In genomic region chr20:5714261-5715041, GRCh38 we compare ENCODE assay signal across 8 cellular contexts. TPM values are rescaled to one million over a fixed set of nuclear protein-coding genes. Genes with fewer than 3 reads are reported as not detected.
DNase-seq lines count a peak whose midpoint lies in the region; ATAC-seq and TF ChIP-seq lines count a peak whose summit lies in the region.

No MANE protein-coding gene starts in this region.

- POLR2A ChIA-PET in naive thymus-derived CD4-positive, alpha-beta T cell (lab: Charles Lee), result interaction anchor here (1.0 to 1.6 kb wide), 11 partner anchors 8 to 109 kb away, joined by 3 to 14 read pairs (median 7); partner anchors contain the start of gene SHLD1

- H3K4me1 Mint-ChIP-seq in GM23338, result peaks cover 8% of the 10 kb centered on the region; the same call in 2 of the 3 replicates
- H3K4me1 Mint-ChIP-seq in activated naive CD8-positive, alpha-beta T cell treated with anti-CD3 and anti-CD28 coated beads, Interleukin-2, amount 50 U/mL, for 24 hours, result peaks cover 31% of the 10 kb centered on the region
- H3K4me1 Mint-ChIP-seq in naive thymus-derived CD4-positive, alpha-beta T cell, result peaks cover 15 to 59% (median 51%) of the 10 kb centered on the region in 7 donors

- H3K4me1 ChIP-seq in GM23338 (ENCODE audit: insufficient read depth), result no peaks in the 10 kb centered on the region
- H3K4me1 ChIP-seq in naive thymus-derived CD4-positive, alpha-beta T cell (ENCODE audit: control insufficient read depth in 2 of 2, insufficient read depth in 2 of 2, low read length in 2 of 2), result peaks cover 21 to 28% of the 10 kb centered on the region in 2 donors

- H3K79me2 ChIP-seq in GM23338 (replicated peaks; ENCODE audit: insufficient read depth), result no peaks in the 10 kb centered on the region

- H3F3A ChIP-seq in GM23338 (replicated peaks; ENCODE audit: low read depth), result no peaks in the 10 kb centered on the region

- peak; percentile 49 for ATAC-seq in GM23338
- peak; percentile 93 for ATAC-seq in activated naive CD8-positive, alpha-beta T cell treated with anti-CD3 and anti-CD28 coated beads, Interleukin-2, amount 50 U/mL, for 24 hours
- ATAC-seq in naive thymus-derived CD4-positive, alpha-beta T cell, result peak; percentile 94
- ATAC-seq in GM18909 (IDR thresholded peaks at IDR 0.05; ENCODE audit: poor library complexity, unreplicated experiment), result no peak
- no peak for ATAC-seq in HG02970 (IDR thresholded peaks at IDR 0.05; ENCODE audit: low FRiP score, unreplicated experiment)

- H3K27ac ChIP-seq in GM23338 (ENCODE audit: low read depth), result no peak overlapping the region
- peak overlapping the region; percentile 87 for H3K27ac ChIP-seq in naive thymus-derived CD4-positive, alpha-beta T cell (ENCODE audit: low read depth, low read length)

- no peak overlapping the region for H3K4me3 Mint-ChIP-seq in GM23338
- no peak overlapping the region for H3K4me3 Mint-ChIP-seq in activated naive CD8-positive, alpha-beta T cell treated with anti-CD3 and anti-CD28 coated beads, Interleukin-2, amount 50 U/mL, for 24 hours
- H3K4me3 Mint-ChIP-seq in naive thymus-derived CD4-positive, alpha-beta T cell, result peak overlapping the region; percentile 52 to 81 (median 72)

- no peaks in the 10 kb centered on the region for H4K20me1 ChIP-seq in GM23338 (replicated peaks; ENCODE audit: insufficient read depth)

- H3K27me3 Mint-ChIP-seq in GM23338 (ENCODE audit: insufficient read depth, low read depth, poor library complexity), result peaks cover 4% of the 10 kb centered on the region
- no peaks in the 10 kb centered on the region for H3K27me3 Mint-ChIP-seq in activated naive CD8-positive, alpha-beta T cell treated with anti-CD3 and anti-CD28 coated beads, Interleukin-2, amount 50 U/mL, for 24 hours
- H3K27me3 Mint-ChIP-seq in naive thymus-derived CD4-positive, alpha-beta T cell, result peaks cover 0 to 4% (median 0%) of the 10 kb centered on the region in 5 donors

- no peaks in the 10 kb centered on the region for H3K9me3 ChIP-seq in naive thymus-derived CD4-positive, alpha-beta T cell (ENCODE audit: control insufficient read depth in 2 of 3, low read length in 3 of 3)

- H3K4me3 ChIP-seq in GM23338, result no peak overlapping the region
- peak overlapping the region; percentile 3 for H3K4me3 ChIP-seq in naive thymus-derived CD4-positive, alpha-beta T cell (ENCODE audit: low read length)

- H2AFZ ChIP-seq in GM23338, result no peak overlapping the region

- TF ChIP-seq CTCF in GM23338 (conservative IDR thresholded peaks at IDR 0.05; ENCODE audit: low read depth in 2 of 2), result no peak

- H3K36me3 Mint-ChIP-seq in GM23338 (ENCODE audit: low read depth), result no peaks in the 10 kb centered on the region
- H3K36me3 Mint-ChIP-seq in activated naive CD8-positive, alpha-beta T cell treated with anti-CD3 and anti-CD28 coated beads, Interleukin-2, amount 50 U/mL, for 24 hours (ENCODE audit: low read depth), result no peaks in the 10 kb centered on the region
- H3K36me3 Mint-ChIP-seq in naive thymus-derived CD4-positive, alpha-beta T cell, result peaks cover 0 to 5% (median 0%) of the 10 kb centered on the region in 5 donors

- intact Hi-C loops in naive thymus-derived CD4-positive, alpha-beta T cell (cut with micrococcal nuclease), result loop anchor here (1.0 to 10.0 kb wide), 13 partner anchors 23 to 900 kb away; partner anchors contain the start of genes SHLD1 (in 2 of the 2), CDS2 (in 1 of the 2), MCM8 (in 1 of the 2) and TRMT6 (in 1 of the 2)

- H3K9me3 Mint-ChIP-seq in GM23338, result peaks cover 3% of the 10 kb centered on the region; the same call in 2 of the 3 replicates
- peaks cover 8% of the 10 kb centered on the region for H3K9me3 Mint-ChIP-seq in activated naive CD8-positive, alpha-beta T cell treated with anti-CD3 and anti-CD28 coated beads, Interleukin-2, amount 50 U/mL, for 24 hours
- peaks cover 0 to 10% (median 3%) of the 10 kb centered on the region in 11 donors for H3K9me3 Mint-ChIP-seq in naive thymus-derived CD4-positive, alpha-beta T cell

- no peaks in the 10 kb centered on the region for H3K36me3 ChIP-seq in GM23338 (ENCODE audit: insufficient read depth)
- H3K36me3 ChIP-seq in naive thymus-derived CD4-positive, alpha-beta T cell (ENCODE audit: control insufficient read depth in 2 of 3, insufficient read depth in 3 of 3, low read length in 3 of 3), result no peaks in the 10 kb centered on the region

- H3K9me2 ChIP-seq in GM23338 (ENCODE audit: insufficient read depth), result no peaks in the 10 kb centered on the region

- H3K27ac Mint-ChIP-seq in GM23338, result no peak overlapping the region
- H3K27ac Mint-ChIP-seq in activated naive CD8-positive, alpha-beta T cell treated with anti-CD3 and anti-CD28 coated beads, Interleukin-2, amount 50 U/mL, for 24 hours, result peak overlapping the region; percentile 75
- H3K27ac Mint-ChIP-seq in naive thymus-derived CD4-positive, alpha-beta T cell, result peak overlapping the region; percentile 81 to 100 (median 95)

- peak; percentile 81 for DNase-seq in GM23338 (ENCODE audit: low spot score)
- peak; percentile 76 for DNase-seq in SW480 (ENCODE audit: low spot score)
- peak; percentile 20 for DNase-seq in activated naive CD8-positive, alpha-beta T cell treated with anti-CD3 and anti-CD28 coated beads, Interleukin-2, amount 50 U/mL, for 24 hours
- DNase-seq in naive thymus-derived CD4-positive, alpha-beta T cell, result peak; percentile 28 to 98 (median 96)
- no peak for DNase-seq in HK-2 (ENCODE audit: unreplicated experiment)
- DNase-seq in ureter (ENCODE audit: low spot score), result no peak

- CTCF ChIA-PET in naive thymus-derived CD4-positive, alpha-beta T cell (lab: Charles Lee), result interaction anchor here (0.6 to 1.1 kb wide), 4 partner anchors 53 to 146 kb away, joined by 3 read pairs; no protein-coding TSS in a partner anchor

- H3K4me2 ChIP-seq in GM23338, result no peak overlapping the region

- H3K27me3 ChIP-seq in GM23338 (ENCODE audit: insufficient read depth), result no peaks in the 10 kb centered on the region
- H3K27me3 ChIP-seq in naive thymus-derived CD4-positive, alpha-beta T cell (ENCODE audit: control insufficient read depth in 2 of 2, insufficient read depth in 2 of 2, low read length in 2 of 2), result no peaks in the 10 kb centered on the region

TF ChIP-seq in GM23338, 12 proteins besides CTCF, POLR2A, EP300 and RAD21 (continues in another document):
- TF ChIP-seq, protein P1, sequence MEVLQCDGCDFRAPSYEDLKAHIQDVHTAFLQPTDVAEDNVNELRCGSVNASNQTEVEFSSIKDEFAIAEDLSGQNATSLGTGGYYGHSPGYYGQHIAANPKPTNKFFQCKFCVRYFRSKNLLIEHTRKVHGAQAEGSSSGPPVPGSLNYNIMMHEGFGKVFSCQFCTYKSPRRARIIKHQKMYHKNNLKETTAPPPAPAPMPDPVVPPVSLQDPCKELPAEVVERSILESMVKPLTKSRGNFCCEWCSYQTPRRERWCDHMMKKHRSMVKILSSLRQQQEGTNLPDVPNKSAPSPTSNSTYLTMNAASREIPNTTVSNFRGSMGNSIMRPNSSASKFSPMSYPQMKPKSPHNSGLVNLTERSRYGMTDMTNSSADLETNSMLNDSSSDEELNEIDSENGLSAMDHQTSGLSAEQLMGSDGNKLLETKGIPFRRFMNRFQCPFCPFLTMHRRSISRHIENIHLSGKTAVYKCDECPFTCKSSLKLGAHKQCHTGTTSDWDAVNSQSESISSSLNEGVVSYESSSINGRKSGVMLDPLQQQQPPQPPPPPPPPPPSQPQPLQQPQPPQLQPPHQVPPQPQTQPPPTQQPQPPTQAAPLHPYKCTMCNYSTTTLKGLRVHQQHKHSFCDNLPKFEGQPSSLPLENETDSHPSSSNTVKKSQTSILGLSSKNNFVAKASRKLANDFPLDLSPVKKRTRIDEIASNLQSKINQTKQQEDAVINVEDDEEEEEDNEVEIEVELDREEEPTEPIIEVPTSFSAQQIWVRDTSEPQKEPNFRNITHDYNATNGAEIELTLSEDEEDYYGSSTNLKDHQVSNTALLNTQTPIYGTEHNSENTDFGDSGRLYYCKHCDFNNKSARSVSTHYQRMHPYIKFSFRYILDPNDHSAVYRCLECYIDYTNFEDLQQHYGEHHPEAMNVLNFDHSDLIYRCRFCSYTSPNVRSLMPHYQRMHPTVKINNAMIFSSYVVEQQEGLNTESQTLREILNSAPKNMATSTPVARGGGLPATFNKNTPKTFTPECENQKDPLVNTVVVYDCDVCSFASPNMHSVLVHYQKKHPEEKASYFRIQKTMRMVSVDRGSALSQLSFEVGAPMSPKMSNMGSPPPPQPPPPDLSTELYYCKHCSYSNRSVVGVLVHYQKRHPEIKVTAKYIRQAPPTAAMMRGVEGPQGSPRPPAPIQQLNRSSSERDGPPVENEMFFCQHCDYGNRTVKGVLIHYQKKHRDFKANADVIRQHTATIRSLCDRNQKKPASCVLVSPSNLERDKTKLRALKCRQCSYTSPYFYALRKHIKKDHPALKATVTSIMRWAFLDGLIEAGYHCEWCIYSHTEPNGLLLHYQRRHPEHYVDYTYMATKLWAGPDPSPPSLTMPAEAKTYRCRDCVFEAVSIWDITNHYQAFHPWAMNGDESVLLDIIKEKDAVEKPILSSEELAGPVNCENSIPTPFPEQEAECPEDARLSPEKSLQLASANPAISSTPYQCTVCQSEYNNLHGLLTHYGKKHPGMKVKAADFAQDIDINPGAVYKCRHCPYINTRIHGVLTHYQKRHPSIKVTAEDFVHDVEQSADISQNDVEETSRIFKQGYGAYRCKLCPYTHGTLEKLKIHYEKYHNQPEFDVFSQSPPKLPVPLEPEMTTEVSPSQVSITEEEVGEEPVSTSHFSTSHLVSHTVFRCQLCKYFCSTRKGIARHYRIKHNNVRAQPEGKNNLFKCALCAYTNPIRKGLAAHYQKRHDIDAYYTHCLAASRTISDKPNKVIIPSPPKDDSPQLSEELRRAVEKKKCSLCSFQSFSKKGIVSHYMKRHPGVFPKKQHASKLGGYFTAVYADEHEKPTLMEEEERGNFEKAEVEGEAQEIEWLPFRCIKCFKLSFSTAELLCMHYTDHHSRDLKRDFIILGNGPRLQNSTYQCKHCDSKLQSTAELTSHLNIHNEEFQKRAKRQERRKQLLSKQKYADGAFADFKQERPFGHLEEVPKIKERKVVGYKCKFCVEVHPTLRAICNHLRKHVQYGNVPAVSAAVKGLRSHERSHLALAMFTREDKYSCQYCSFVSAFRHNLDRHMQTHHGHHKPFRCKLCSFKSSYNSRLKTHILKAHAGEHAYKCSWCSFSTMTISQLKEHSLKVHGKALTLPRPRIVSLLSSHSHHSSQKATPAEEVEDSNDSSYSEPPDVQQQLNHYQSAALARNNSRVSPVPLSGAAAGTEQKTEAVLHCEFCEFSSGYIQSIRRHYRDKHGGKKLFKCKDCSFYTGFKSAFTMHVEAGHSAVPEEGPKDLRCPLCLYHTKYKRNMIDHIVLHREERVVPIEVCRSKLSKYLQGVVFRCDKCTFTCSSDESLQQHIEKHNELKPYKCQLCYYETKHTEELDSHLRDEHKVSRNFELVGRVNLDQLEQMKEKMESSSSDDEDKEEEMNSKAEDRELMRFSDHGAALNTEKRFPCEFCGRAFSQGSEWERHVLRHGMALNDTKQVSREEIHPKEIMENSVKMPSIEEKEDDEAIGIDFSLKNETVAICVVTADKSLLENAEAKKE (CRISPR knock-in tag; IDR thresholded peaks at IDR 0.05), result no peak

RNA-seq across cellular contexts. Expression of gene SHLD1, which starts 35.8 kb away (rescaled TPM):
- total RNA-seq in GM23338 (2014; rRNA removed; shearing (Covaris generic)), result 1.4 and 5.2 TPM in 2 replicates
- polyA plus RNA-seq in GM23338 (2016; fragmentation: Nextera tagmentation; extraction: Ambion mirVana), result 15.0 and 15.1 TPM in 2 replicates
- total RNA-seq in naive thymus-derived CD4-positive, alpha-beta T cell, result 10 to 100 TPM; 12.1 to 14.2 (median 13.2) TPM
- 10 to 100 TPM; 17.7 to 20.7 TPM for polyA plus RNA-seq in naive thymus-derived CD4-positive, alpha-beta T cell
- total RNA-seq in ureter, result 13.9 TPM

Comparison
In these comparisons a context has a peak if more than half of its experiments do, and no peak if none do; other contexts are left out.
1. ATAC-seq: peak in GM23338 (single experiment), activated naive CD8-positive, alpha-beta T cell treated with anti-CD3 and anti-CD28 coated beads, Interleukin-2, amount 50 U/mL, for 24 hours (single experiment) and naive thymus-derived CD4-positive, alpha-beta T cell (single experiment); none in GM18909 (single experiment) and HG02970 (single experiment).
2. DNase-seq: peak in GM23338 (single experiment), SW480 (single experiment), activated naive CD8-positive, alpha-beta T cell treated with anti-CD3 and anti-CD28 coated beads, Interleukin-2, amount 50 U/mL, for 24 hours (single experiment) and naive thymus-derived CD4-positive, alpha-beta T cell (9 of 9); none in HK-2 (single experiment) and ureter (single experiment).
3. H3K4me3 Mint-ChIP-seq: peak in naive thymus-derived CD4-positive, alpha-beta T cell (10 of 10); none in GM23338 (single experiment) and activated naive CD8-positive, alpha-beta T cell treated with anti-CD3 and anti-CD28 coated beads, Interleukin-2, amount 50 U/mL, for 24 hours (single experiment).